1 cellular context compared by ENCODE assay signal in genomic region chr2:71850306-71850801, GRCh38.
TF ChIP-seq lines count a peak whose summit lies in the region.

No MANE protein-coding gene starts in this region.

TF ChIP-seq in IMR-90, 13 proteins besides CTCF, POLR2A, EP300 and RAD21:
- no peak for TF ChIP-seq SMC3 (IDR thresholded peaks at IDR 0.05; ENCODE audit: low read depth, low read length)
